ENCODE assay signal across 1 cellular context in genomic region chr2:113173563-113174368, GRCh38.
A peak's percentile ranks its signal among the peaks of the same experiment; 100 is the strongest.
TF ChIP-seq lines count a peak whose summit lies in the region.

PSD4 (plus strand) TSS chr2:113173971; CDS start chr2:113182457, 8,486 bp downstream.

TF ChIP-seq in K562, 482 proteins besides CTCF, POLR2A, EP300 and RAD21 (continued from another document and continues in another):
- TF ChIP-seq SMAD1 (IDR thresholded peaks at IDR 0.05; ENCODE audit: low read depth, low read length, partially characterized antibody) (peak; percentile 26), ERF (CRISPR knock-in tag; IDR thresholded peaks at IDR 0.05) (0 out of 2 replicates have a peak, but pooled peaks have one; percentile 66), CHD2 (IDR thresholded peaks at IDR 0.05; ENCODE audit: low read depth, low read length) (no peak), ARID4B (CRISPR knock-in tag; IDR thresholded peaks at IDR 0.05) (no peak; the same call in 1 of the 2 replicates), ELF4 (CRISPR knock-in tag; IDR thresholded peaks at IDR 0.05) (peak; percentile 90), JUND (IDR thresholded peaks at IDR 0.05; ENCODE audit: borderline replicate concordance, low read depth, low read length) (peak; percentile 58), JUND (tag; IDR thresholded peaks at IDR 0.05; ENCODE audit: borderline replicate concordance, low read depth, low read length) (peak; percentile 7; the same call in 1 of the 3 replicates), MLLT1 (IDR thresholded peaks at IDR 0.05) (0 out of 4 replicates have a peak, but pooled peaks of 1 of the 2 experiments have one; percentile 4), U2AF1 (optimal IDR thresholded peaks at IDR 0.05; ENCODE audit: low read depth, low read length) (no peak), PML (IDR thresholded peaks at IDR 0.05; ENCODE audit: low read length) (no peak; the same call in 1 of the 2 replicates), POLR3G (IDR thresholded peaks at IDR 0.05; ENCODE audit: extremely low read depth, insufficient read length, insufficient replicate concordance) (no peak), ETV1 (tag; conservative IDR thresholded peaks at IDR 0.05; ENCODE audit: low read depth) (peak; percentile 92), LCOR (CRISPR knock-in tag; IDR thresholded peaks at IDR 0.05) (0 out of 2 replicates have a peak, but pooled peaks have one; percentile 26), HMGN3 (IDR thresholded peaks at IDR 0.05; ENCODE audit: borderline replicate concordance, extremely low read depth, insufficient read length, low read depth, low read length) (peak; percentile 46), ZSCAN29 (IDR thresholded peaks at IDR 0.05) (no peak), SMARCE1 (IDR thresholded peaks at IDR 0.05) (peak; percentile 37; the same call in 1 of the 2 replicates), ETV5 (CRISPR knock-in tag; IDR thresholded peaks at IDR 0.05; ENCODE audit: low read depth) (peak; percentile 94), E4F1 (CRISPR knock-in tag; IDR thresholded peaks at IDR 0.05; ENCODE audit: borderline replicate concordance) (no peak), POLR3A (IDR thresholded peaks at IDR 0.05; ENCODE audit: borderline replicate concordance, extremely low read depth, insufficient read depth, insufficient read length) (no peak), TBP (optimal IDR thresholded peaks at IDR 0.05; ENCODE audit: low read depth, low read length) (peak; percentile 64), DLX4 (CRISPR knock-in tag; IDR thresholded peaks at IDR 0.05) (no peak), RNF2 (IDR thresholded peaks at IDR 0.05) (peak; percentile 56; the same call in 1 of the 2 replicates), ATF4 (CRISPR knock-in tag; IDR thresholded peaks at IDR 0.05) (0 out of 2 replicates have a peak, but pooled peaks have one; percentile 30), STAT5A (IDR thresholded peaks at IDR 0.05; ENCODE audit: borderline replicate concordance, low read length) (no peak), MIER1 (IDR thresholded peaks at IDR 0.05; ENCODE audit: low read depth) (0 out of 2 replicates have a peak, but pooled peaks have one; percentile 28), E2F1 (CRISPR knock-in tag; IDR thresholded peaks at IDR 0.05) (no peak), GTF2E2 (tag; IDR thresholded peaks at IDR 0.05) (peak; percentile 56; the same call in 1 of the 2 replicates), GTF2F1 (IDR thresholded peaks at IDR 0.05; ENCODE audit: low read depth, low read length) (no peak), POLR2AphosphoS2 (IDR thresholded peaks at IDR 0.05; ENCODE audit: low read length) (no peak), ARNT (IDR thresholded peaks at IDR 0.05) (no peak), MYNN (IDR thresholded peaks at IDR 0.05) (peak; percentile 61; the same call in 1 of the 2 replicates), MYNN (CRISPR knock-in tag; IDR thresholded peaks at IDR 0.05) (no peak), HDAC1 (IDR thresholded peaks at IDR 0.05) (peak in 1 of 2 experiments; percentile 68; a peak in 1 of 4 replicates), NEUROD1 (IDR thresholded peaks at IDR 0.05; ENCODE audit: borderline replicate concordance, low read depth, low read length, partially characterized antibody) (no peak), ARID3A (IDR thresholded peaks at IDR 0.05; ENCODE audit: borderline replicate concordance, low read depth, low read length) (no peak), ZBTB7A (IDR thresholded peaks at IDR 0.05; ENCODE audit: borderline replicate concordance, control insufficient read depth, low read depth, low read length) (peak; percentile 86), PHB2 (IDR thresholded peaks at IDR 0.05; ENCODE audit: low read depth) (no peak)
- TF ChIP-seq, protein P1, sequence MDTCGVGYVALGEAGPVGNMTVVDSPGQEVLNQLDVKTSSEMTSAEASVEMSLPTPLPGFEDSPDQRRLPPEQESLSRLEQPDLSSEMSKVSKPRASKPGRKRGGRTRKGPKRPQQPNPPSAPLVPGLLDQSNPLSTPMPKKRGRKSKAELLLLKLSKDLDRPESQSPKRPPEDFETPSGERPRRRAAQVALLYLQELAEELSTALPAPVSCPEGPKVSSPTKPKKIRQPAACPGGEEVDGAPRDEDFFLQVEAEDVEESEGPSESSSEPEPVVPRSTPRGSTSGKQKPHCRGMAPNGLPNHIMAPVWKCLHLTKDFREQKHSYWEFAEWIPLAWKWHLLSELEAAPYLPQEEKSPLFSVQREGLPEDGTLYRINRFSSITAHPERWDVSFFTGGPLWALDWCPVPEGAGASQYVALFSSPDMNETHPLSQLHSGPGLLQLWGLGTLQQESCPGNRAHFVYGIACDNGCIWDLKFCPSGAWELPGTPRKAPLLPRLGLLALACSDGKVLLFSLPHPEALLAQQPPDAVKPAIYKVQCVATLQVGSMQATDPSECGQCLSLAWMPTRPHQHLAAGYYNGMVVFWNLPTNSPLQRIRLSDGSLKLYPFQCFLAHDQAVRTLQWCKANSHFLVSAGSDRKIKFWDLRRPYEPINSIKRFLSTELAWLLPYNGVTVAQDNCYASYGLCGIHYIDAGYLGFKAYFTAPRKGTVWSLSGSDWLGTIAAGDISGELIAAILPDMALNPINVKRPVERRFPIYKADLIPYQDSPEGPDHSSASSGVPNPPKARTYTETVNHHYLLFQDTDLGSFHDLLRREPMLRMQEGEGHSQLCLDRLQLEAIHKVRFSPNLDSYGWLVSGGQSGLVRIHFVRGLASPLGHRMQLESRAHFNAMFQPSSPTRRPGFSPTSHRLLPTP (IDR thresholded peaks at IDR 0.05; ENCODE audit: borderline replicate concordance, extremely low read depth, insufficient read length) = no peak
- TF ChIP-seq, protein P2, sequence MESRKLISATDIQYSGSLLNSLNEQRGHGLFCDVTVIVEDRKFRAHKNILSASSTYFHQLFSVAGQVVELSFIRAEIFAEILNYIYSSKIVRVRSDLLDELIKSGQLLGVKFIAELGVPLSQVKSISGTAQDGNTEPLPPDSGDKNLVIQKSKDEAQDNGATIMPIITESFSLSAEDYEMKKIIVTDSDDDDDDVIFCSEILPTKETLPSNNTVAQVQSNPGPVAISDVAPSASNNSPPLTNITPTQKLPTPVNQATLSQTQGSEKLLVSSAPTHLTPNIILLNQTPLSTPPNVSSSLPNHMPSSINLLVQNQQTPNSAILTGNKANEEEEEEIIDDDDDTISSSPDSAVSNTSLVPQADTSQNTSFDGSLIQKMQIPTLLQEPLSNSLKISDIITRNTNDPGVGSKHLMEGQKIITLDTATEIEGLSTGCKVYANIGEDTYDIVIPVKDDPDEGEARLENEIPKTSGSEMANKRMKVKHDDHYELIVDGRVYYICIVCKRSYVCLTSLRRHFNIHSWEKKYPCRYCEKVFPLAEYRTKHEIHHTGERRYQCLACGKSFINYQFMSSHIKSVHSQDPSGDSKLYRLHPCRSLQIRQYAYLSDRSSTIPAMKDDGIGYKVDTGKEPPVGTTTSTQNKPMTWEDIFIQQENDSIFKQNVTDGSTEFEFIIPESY (CRISPR knock-in tag; IDR thresholded peaks at IDR 0.05) = no peak
- TF ChIP-seq, protein P3, sequence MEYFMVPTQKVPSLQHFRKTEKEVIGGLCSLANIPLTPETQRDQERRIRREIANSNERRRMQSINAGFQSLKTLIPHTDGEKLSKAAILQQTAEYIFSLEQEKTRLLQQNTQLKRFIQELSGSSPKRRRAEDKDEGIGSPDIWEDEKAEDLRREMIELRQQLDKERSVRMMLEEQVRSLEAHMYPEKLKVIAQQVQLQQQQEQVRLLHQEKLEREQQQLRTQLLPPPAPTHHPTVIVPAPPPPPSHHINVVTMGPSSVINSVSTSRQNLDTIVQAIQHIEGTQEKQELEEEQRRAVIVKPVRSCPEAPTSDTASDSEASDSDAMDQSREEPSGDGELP (CRISPR knock-in tag; IDR thresholded peaks at IDR 0.05; ENCODE audit: borderline replicate concordance) = peak; percentile 67; the same call in 1 of the 2 replicates
